ENCODE assay signal across 8 cellular contexts in the genomic region with DNA sequence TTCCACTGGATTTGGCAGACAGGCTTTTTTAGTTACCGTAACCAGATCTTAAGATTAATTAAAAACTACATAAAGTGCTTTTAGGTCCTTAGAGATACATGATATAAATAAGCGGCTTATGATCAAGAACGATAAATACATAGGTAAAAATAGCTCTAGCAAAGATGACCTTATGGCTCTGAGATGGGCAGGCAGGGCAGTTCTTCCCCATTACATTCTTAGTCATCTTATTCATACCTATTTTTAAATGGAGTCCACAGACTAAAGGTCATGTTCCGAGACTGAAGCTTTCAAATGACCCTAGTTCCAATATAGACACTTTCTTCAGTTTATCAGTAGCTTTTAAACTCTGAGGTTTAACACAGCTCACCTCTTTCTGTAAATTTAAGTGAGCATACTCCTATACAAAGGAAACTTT. TPM values are rescaled to one million over a fixed set of nuclear protein-coding genes. Genes with fewer than 3 reads are reported as not detected.
A peak's percentile ranks its signal among the peaks of the same experiment; 100 is the strongest.
DNase-seq lines count a peak whose midpoint lies in the region; ATAC-seq and TF ChIP-seq lines count a peak whose summit lies in the region.

No MANE protein-coding gene starts in this region.

- peak overlapping the region; percentile 100 for H3K4me3 Mint-ChIP-seq in T-helper 1 cell treated with Interleukin-12 subunit alpha and Interleukin-12 subunit beta and Interleukin-4 antibody, amounts not matched to agents 30 μg/mL and 1 μg/mL, for 36 hours

- peak overlapping the region; percentile 93 for H3K4me3 ChIP-seq in thoracic aorta

- no peaks in the 10 kb centered on the region for H3K27me3 Mint-ChIP-seq in T-helper 1 cell treated with Interleukin-12 subunit alpha and Interleukin-12 subunit beta and Interleukin-4 antibody, amounts not matched to agents 30 μg/mL and 1 μg/mL, for 36 hours (ENCODE audit: low read depth)

- ATAC-seq in thoracic aorta (ENCODE audit: insufficient number of reproducible peaks, low FRiP score, low read depth) (no peak), GM19324 (IDR thresholded peaks at IDR 0.05; ENCODE audit: low FRiP score, unreplicated experiment) (no peak)

- peaks cover 51% of the 10 kb centered on the region for H3K36me3 ChIP-seq in thoracic aorta

- peaks cover 37% of the 10 kb centered on the region for H3K4me1 Mint-ChIP-seq in T-helper 1 cell treated with Interleukin-12 subunit alpha and Interleukin-12 subunit beta and Interleukin-4 antibody, amounts not matched to agents 30 μg/mL and 1 μg/mL, for 36 hours (ENCODE audit: low read depth)

- H3K9me3 Mint-ChIP-seq in T-helper 1 cell treated with Interleukin-12 subunit alpha and Interleukin-12 subunit beta and Interleukin-4 antibody, amounts not matched to agents 30 μg/mL and 1 μg/mL, for 36 hours = no peaks in the 10 kb centered on the region

- peaks cover 42 to 46% of the 10 kb centered on the region in 2 donors for H3K4me1 ChIP-seq in thoracic aorta (ENCODE audit: control insufficient read depth in 1 of 2, low read depth in 2 of 2)

- H3K27me3 ChIP-seq in thoracic aorta (replicated peaks; ENCODE audit: insufficient read depth) = no peaks in the 10 kb centered on the region

- no peaks in the 10 kb centered on the region for H3K9me3 ChIP-seq in thoracic aorta

- peak overlapping the region; percentile 27 for H3K27ac ChIP-seq in angular gyrus (ENCODE audit: low read depth, low read length)
- H3K27ac ChIP-seq in thoracic aorta = peak overlapping the region; percentile 39 to 99

- TF ChIP-seq CTCF in thoracic aorta (IDR thresholded peaks at IDR 0.05) = no peak

- DNase-seq in T-helper 1 cell (no peak), kidney tubule cell (ENCODE audit: low spot score) (peak; percentile 47), thoracic aorta (ENCODE audit: low spot score) (no peak), AG08396 (ENCODE audit: low spot score) (no peak), NCI-H446 (lab: John Stamatoyannopoulos, UW) (no peak)

- peaks cover 84% of the 10 kb centered on the region for H3K36me3 Mint-ChIP-seq in T-helper 1 cell treated with Interleukin-12 subunit alpha and Interleukin-12 subunit beta and Interleukin-4 antibody, amounts not matched to agents 30 μg/mL and 1 μg/mL, for 36 hours (ENCODE audit: low read depth)

- H3K27ac Mint-ChIP-seq in T-helper 1 cell treated with Interleukin-12 subunit alpha and Interleukin-12 subunit beta and Interleukin-4 antibody, amounts not matched to agents 30 μg/mL and 1 μg/mL, for 36 hours = peak overlapping the region; percentile 96

RNA-seq across cellular contexts. Expression of gene MCL1, which starts 4.3 kb away (rescaled TPM):
- total RNA-seq in thoracic aorta = 100 to 1,000 TPM; 588 to 607 TPM

RNA-seq across cellular contexts. Expression of gene ADAMTSL4, which starts 25.9 kb away (rescaled TPM):
- 10 to 100 TPM; 28.4 to 45.1 TPM for total RNA-seq in thoracic aorta

RNA-seq across cellular contexts. Expression of gene ENSA, which starts 54.3 kb away (rescaled TPM):
- 10 to 100 TPM; 85.7 to 94.5 TPM for total RNA-seq in thoracic aorta

RNA-seq across cellular contexts. Expression of gene FALEC, which starts 59.5 kb away (rescaled TPM):
- not detected for total RNA-seq in thoracic aorta
